27 cellular contexts compared by ENCODE assay signal in genomic region chr2:1020206-1020605, GRCh38.
"Had no signal": no experiment of that assay in that cellular context is flagged by ENCODE, and none has a peak within 500 bp of the region (broad histone marks: within the 10 kb centered on the region; RNA-seq: fewer than 3 reads in every experiment).

No MANE protein-coding gene starts in this region.

- H3K36me3 ChIP-seq: brain microvascular endothelial cell, esophagus muscularis mucosa, gastrocnemius medialis, heart right ventricle, WERI-Rb-1 had no signal

- DNase-seq: activated B cell treated with CpG ODN at 0.5 μM for 24 hours; activated CD4-positive, alpha-beta T cell treated with anti-CD3 and anti-CD28 coated beads for 48 hours; activated CD4-positive, alpha-beta T cell treated with anti-CD3 and anti-CD28 coated beads, Interleukin-2, amount 50 U/mL, for 1 hour; activated CD4-positive, alpha-beta T cell treated with anti-CD3 and anti-CD28 coated beads, Interleukin-2, amount 50 U/mL, for 48 hours; activated CD8-positive, alpha-beta memory T cell treated with anti-CD3 and anti-CD28 coated beads for 24 hours; activated CD8-positive, alpha-beta T cell treated with anti-CD3 and anti-CD28 coated beads for 36 hours; activated effector memory CD4-positive, alpha-beta T cell treated with Interleukin-2 at 50 U/mL for 16 hours; activated gamma-delta T cell treated with Interleukin-2 at 50 U/mL for 16 hours; activated naive CD4-positive, alpha-beta T cell treated with anti-CD3 and anti-CD28 coated beads, Interleukin-2, amount 50 U/mL, for 16 hours; activated naive CD4-positive, alpha-beta T cell treated with Interleukin-2 at 50 U/mL for 16 hours; activated T-cell treated with anti-CD3 and anti-CD28 coated beads, Interleukin-2, amount 50 U/mL, for 4 hours; amniotic stem cell; brain microvascular endothelial cell; caudate nucleus; cortex of kidney; dermis blood vessel endothelial cell; effector CD4-positive, alpha-beta T cell; effector memory CD8-positive, alpha-beta T cell; erythroblast; foreskin keratinocyte; gastrocnemius medialis; heart right ventricle; T1000; WERI-Rb-1 had no signal

- ATAC-seq: activated CD4-positive, CD25-positive, alpha-beta regulatory T cell treated with anti-CD3 and anti-CD28 coated beads, Interleukin-2, amount 50 U/mL, for 24 hours; activated CD8-positive, alpha-beta T cell treated with anti-CD3 and anti-CD28 coated beads for 36 hours; activated T-cell treated with anti-CD3 and anti-CD28 coated beads, Interleukin-2, amount 50 U/mL, for 4 hours; activated T-helper 17 cell treated with anti-CD3 and anti-CD28 coated beads, Interleukin-2, amount 50 U/mL, for 72 hours; effector memory CD8-positive, alpha-beta T cell; foreskin keratinocyte; gastrocnemius medialis; heart right ventricle had no signal

- H3K9me3 ChIP-seq: esophagus muscularis mucosa, gastrocnemius medialis, heart right ventricle had no signal

- H3K4me3 ChIP-seq: esophagus muscularis mucosa, gastrocnemius medialis, heart right ventricle had no signal

- H3K27ac ChIP-seq: brain microvascular endothelial cell, esophagus muscularis mucosa, foreskin keratinocyte, gastrocnemius medialis, heart right ventricle, WERI-Rb-1 had no signal

- H3K4me1 ChIP-seq: esophagus muscularis mucosa, foreskin keratinocyte, gastrocnemius medialis, heart right ventricle had no signal

- H3K27me3 ChIP-seq: brain microvascular endothelial cell, esophagus muscularis mucosa, foreskin keratinocyte, gastrocnemius medialis had no signal
